8 cellular contexts compared by ENCODE assay signal in genomic region chr6:144006731-144007454, GRCh38. TPM values are rescaled to one million over a fixed set of nuclear protein-coding genes. Genes with fewer than 3 reads are reported as not detected.
DNase-seq lines count a peak whose midpoint lies in the region; ATAC-seq and TF ChIP-seq lines count a peak whose summit lies in the region.

No MANE protein-coding gene starts in this region.

- H3K27ac Mint-ChIP-seq in activated CD8-positive, alpha-beta T cell treated with anti-CD3 and anti-CD28 coated beads for 36 hours, result no peak overlapping the region

- peak overlapping the region; percentile 67 to 70 for H3K27ac ChIP-seq in right atrium auricular region

- peaks cover 5% of the 10 kb centered on the region for H3K9me3 Mint-ChIP-seq in activated T-cell treated with anti-CD3 and anti-CD28 coated beads, Interleukin-2, amount 50 U/mL, for 4 hours
- H3K9me3 Mint-ChIP-seq in activated CD8-positive, alpha-beta T cell treated with anti-CD3 and anti-CD28 coated beads for 36 hours, result no peaks in the 10 kb centered on the region

- POLR2A ChIA-PET in activated CD8-positive, alpha-beta T cell treated with anti-CD3 and anti-CD28 coated beads for 36 hours (lab: Charles Lee), result interaction anchor here (1.1 kb wide), 1 partner anchor 48 kb away, joined by 4 read pairs; no protein-coding TSS in a partner anchor

- peaks cover 19% of the 10 kb centered on the region for H3K27me3 Mint-ChIP-seq in activated T-cell treated with anti-CD3 and anti-CD28 coated beads, Interleukin-2, amount 50 U/mL, for 4 hours (ENCODE audit: low read depth)
- peaks cover 9% of the 10 kb centered on the region for H3K27me3 Mint-ChIP-seq in activated CD8-positive, alpha-beta T cell treated with anti-CD3 and anti-CD28 coated beads for 36 hours

- ATAC-seq in activated T-cell treated with anti-CD3 and anti-CD28 coated beads, Interleukin-2, amount 50 U/mL, for 4 hours, result peak in 1 of 2 donors; percentile 22
- ATAC-seq in activated CD8-positive, alpha-beta T cell treated with anti-CD3 and anti-CD28 coated beads for 36 hours, result no peak
- ATAC-seq in HG02610 (IDR thresholded peaks at IDR 0.05; ENCODE audit: unreplicated experiment), result no peak

- no peaks in the 10 kb centered on the region for H3K4me1 ChIP-seq in right atrium auricular region

- H3K4me3 Mint-ChIP-seq in activated T-cell treated with anti-CD3 and anti-CD28 coated beads, Interleukin-2, amount 50 U/mL, for 4 hours, result peak overlapping the region; percentile 73
- peak overlapping the region; percentile 70 for H3K4me3 Mint-ChIP-seq in activated CD8-positive, alpha-beta T cell treated with anti-CD3 and anti-CD28 coated beads for 36 hours

- TF ChIP-seq CTCF in activated CD8-positive, alpha-beta T cell treated with anti-CD3 and anti-CD28 coated beads for 36 hours (IDR thresholded peaks at IDR 0.05), result no peak
- TF ChIP-seq CTCF in right atrium auricular region (IDR thresholded peaks at IDR 0.05), result no peak

- DNase-seq in activated T-cell treated with anti-CD3 and anti-CD28 coated beads, Interleukin-2, amount 50 U/mL, for 4 hours, result no peak
- DNase-seq in activated T-cell treated with anti-CD3 and anti-CD28 coated beads for 4 hours (no peak), right atrium auricular region (ENCODE audit: low spot score) (no peak), skeletal muscle cell (ENCODE audit: low read depth) (no peak), GDM1 (lab: John Stamatoyannopoulos, UW) (no peak)
- DNase-seq in activated CD8-positive, alpha-beta T cell treated with anti-CD3 and anti-CD28 coated beads for 36 hours, result peak; percentile 20
- no peak for DNase-seq in stimulated activated CD8-positive, alpha-beta memory T cell treated with anti-CD3 and anti-CD28 coated beads, Interleukin-4, amount 100 ng/mL, for 48 hours

- H3K9me3 ChIP-seq in right atrium auricular region, result peaks cover 0 to 7% of the 10 kb centered on the region in 2 donors

- CTCF ChIA-PET in activated CD8-positive, alpha-beta T cell treated with anti-CD3 and anti-CD28 coated beads for 36 hours (lab: Charles Lee), result interaction anchor here (1.0 to 2.0 kb wide), 3 partner anchors 65 to 146 kb away, joined by 3 to 4 read pairs (median 3); no protein-coding TSS in a partner anchor

- no peaks in the 10 kb centered on the region for H3K36me3 ChIP-seq in right atrium auricular region

- H3K4me1 Mint-ChIP-seq in activated T-cell treated with anti-CD3 and anti-CD28 coated beads, Interleukin-2, amount 50 U/mL, for 4 hours (ENCODE audit: low read depth), result peaks cover 8% of the 10 kb centered on the region
- peaks cover 7% of the 10 kb centered on the region for H3K4me1 Mint-ChIP-seq in activated CD8-positive, alpha-beta T cell treated with anti-CD3 and anti-CD28 coated beads for 36 hours (ENCODE audit: low read depth)

- no peaks in the 10 kb centered on the region for H3K27me3 ChIP-seq in right atrium auricular region

- H3K36me3 Mint-ChIP-seq in activated T-cell treated with anti-CD3 and anti-CD28 coated beads, Interleukin-2, amount 50 U/mL, for 4 hours (ENCODE audit: insufficient read depth), result no peaks in the 10 kb centered on the region
- H3K36me3 Mint-ChIP-seq in activated CD8-positive, alpha-beta T cell treated with anti-CD3 and anti-CD28 coated beads for 36 hours (ENCODE audit: low read depth), result peaks cover 2% of the 10 kb centered on the region

- intact Hi-C loops in activated CD8-positive, alpha-beta T cell treated with anti-CD3 and anti-CD28 coated beads for 36 hours (cut with micrococcal nuclease), result no loop called here

- H3K4me3 ChIP-seq in right atrium auricular region (peak overlapping the region; percentile 56 to 65), skeletal muscle cell (ENCODE audit: low read depth, low read length) (peak overlapping the region; percentile 63)

RNA-seq across cellular contexts. Expression of gene PLAGL1, which starts 1.2 kb away (rescaled TPM):
- total RNA-seq in activated T-cell treated with anti-CD3 and anti-CD28 coated beads, Interleukin-2, amount 50 U/mL, for 4 hours, result 1 to 10 TPM; 6.5 to 8.9 (median 7.8) TPM
- total RNA-seq in activated CD8-positive, alpha-beta T cell treated with anti-CD3 and anti-CD28 coated beads for 36 hours, result 10 to 100 TPM; 19.0 to 20.7 TPM
- 1 to 10 TPM; 6.8 to 8.5 TPM for total RNA-seq in right atrium auricular region
